In genomic region chr1:111938536-111938935, GRCh38 we compare ENCODE assay signal across 26 cellular contexts. TPM values are rescaled to one million over a fixed set of nuclear protein-coding genes. Genes with fewer than 3 reads are reported as not detected.
DNase-seq lines count a peak whose midpoint lies in the region; ATAC-seq, FAIRE-seq and TF ChIP-seq lines count a peak whose summit lies in the region.
"Had no signal": no experiment of that assay in that cellular context is flagged by ENCODE, and none has a peak within 500 bp of the region (broad histone marks: within the 10 kb centered on the region; RNA-seq: fewer than 3 reads in every experiment).

No MANE protein-coding gene starts in this region.

- H3K4me1 ChIP-seq in H1 (replicated peaks in 1 of 4; ENCODE audit: control insufficient read depth in 3 of 4, insufficient read depth in 4 of 4, low read length in 3 of 4), result peaks cover 0 to 2% (median 0%) of the 10 kb centered on the region in 4 experiments; a peak in 2 of 7 replicates
- H3K4me1 ChIP-seq: A549 had no signal

- H3K4me2 ChIP-seq in H1 (ENCODE audit: insufficient read depth in 1 of 2, low read depth in 2 of 2, low read length in 2 of 2), result no peak overlapping the region
- H3K4me2 ChIP-seq: A549; BLaER1 treated with 17β-estradiol and CSF1 and Interleukin-3, amounts not matched to agents 10 nM and 100 nM had no signal

- H2BK12ac ChIP-seq in H1 (ENCODE audit: low read depth, low read length), result no peak overlapping the region

- no peak overlapping the region for H2BK20ac ChIP-seq in H1 (ENCODE audit: low read length)

- H3K27ac ChIP-seq in H1 (ENCODE audit: low read depth, low read length), result no peak overlapping the region
- H3K27ac ChIP-seq: A549; BLaER1 treated with 17β-estradiol and CSF1 and Interleukin-3, amounts not matched to agents 10 nM and 100 nM had no signal

- no peak overlapping the region for H2BK15ac ChIP-seq in H1 (ENCODE audit: low read length)

- no peaks in the 10 kb centered on the region for H3K79me2 ChIP-seq in H1 (ENCODE audit: control insufficient read depth in 1 of 2, insufficient read depth in 2 of 2, low read length in 2 of 2)

- H3K4me1 Mint-ChIP-seq in activated CD4-positive, alpha-beta T cell treated with anti-CD3 and anti-CD28 coated beads, Interleukin-2, amount 10 ng/mL, durations not matched to agents 24 days and 14 days, result no peaks in the 10 kb centered on the region
- H3K4me1 Mint-ChIP-seq: CD14-positive monocyte; CD8-positive, alpha-beta memory T cell had no signal

- H3K56ac ChIP-seq in H1 (replicated peaks; ENCODE audit: insufficient read length, low read depth, low read length), result no peak overlapping the region

- no peak for TF ChIP-seq CTCF in H1 (IDR thresholded peaks at IDR 0.05; ENCODE audit: control extremely low read depth in 1 of 3, insufficient read depth in 1 of 3, low read depth in 1 of 3, low read length in 3 of 3)

- H3K9me3 ChIP-seq in H1 (ENCODE audit: insufficient read depth in 2 of 2, low read depth in 1 of 2, low read length in 1 of 2), result no peaks in the 10 kb centered on the region
- H3K9me3 ChIP-seq: A549; BE2C; BLaER1 treated with 17β-estradiol and CSF1 and Interleukin-3, amounts not matched to agents 10 nM and 100 nM had no signal

- H3K9me3 Mint-ChIP-seq in activated CD4-positive, alpha-beta T cell treated with anti-CD3 and anti-CD28 coated beads, Interleukin-2, amount 10 ng/mL, durations not matched to agents 24 days and 14 days, result no peaks in the 10 kb centered on the region
- H3K9me3 Mint-ChIP-seq: CD4-positive, alpha-beta T cell had no signal

- no peak overlapping the region for H3K9ac ChIP-seq in H1 (replicated peaks in 1 of 4; ENCODE audit: extremely low read depth in 1 of 4, low read depth in 3 of 4, low read length in 3 of 4)
- H3K9ac ChIP-seq: BLaER1 treated with 17β-estradiol and CSF1 and Interleukin-3, amounts not matched to agents 10 nM and 100 nM had no signal

- H3K4ac ChIP-seq in H1 (replicated peaks; ENCODE audit: insufficient read length, low read depth, low read length), result no peak overlapping the region

- H4K5ac ChIP-seq in H1 (ENCODE audit: insufficient read length, low read depth, low read length), result no peak overlapping the region

- no peak overlapping the region for H3K23ac ChIP-seq in H1 (ENCODE audit: insufficient read length)

- H4K20me1 ChIP-seq in H1 (replicated peaks in 1 of 2; ENCODE audit: control insufficient read depth in 1 of 2, insufficient read depth in 2 of 2, low read length in 2 of 2), result no peaks in the 10 kb centered on the region
- H4K20me1 ChIP-seq: BLaER1 treated with 17β-estradiol and CSF1 and Interleukin-3, amounts not matched to agents 10 nM and 100 nM had no signal

- no peak overlapping the region for H3K4me3 ChIP-seq in H1 (ENCODE audit: extremely low read depth in 1 of 4, insufficient read depth in 2 of 4, low read depth in 3 of 4, low read length in 4 of 4)
- H3K4me3 ChIP-seq: A549; BLaER1 treated with 17β-estradiol and CSF1 and Interleukin-3, amounts not matched to agents 10 nM and 100 nM had no signal

- no peak for TF ChIP-seq RAD21 in H1 (IDR thresholded peaks at IDR 0.05 in 1 of 2, conservative IDR thresholded peaks at IDR 0.05 in 1 of 2; ENCODE audit: low read depth in 2 of 2, low read length in 2 of 2)

- no peaks in the 10 kb centered on the region for H3K23me2 ChIP-seq in H1 (ENCODE audit: low read depth, low read length)

- 91% methylated on average over 3 of the region's 3 CpGs; no CpG with 5 or more reads in 1 of the 2 experiments for WGBS in H1 (ENCODE audit: extremely low coverage in 1 of 2, insufficient coverage in 1 of 2, insufficient read length in 1 of 2, insufficient replicate concordance in 2 of 2, low coverage in 1 of 2, low lambda C conversion rate in 2 of 2, missing lambda C conversion rate in 1 of 2), 2 experiments

- no peak for FAIRE-seq in H1 (lab: Jason Lieb, UNC)
- FAIRE-seq: A549, D721Med, GM12891, GM18507 had no signal

- no peak overlapping the region for H3K27ac Mint-ChIP-seq in activated CD4-positive, alpha-beta T cell treated with anti-CD3 and anti-CD28 coated beads, Interleukin-2, amount 10 ng/mL, durations not matched to agents 24 days and 14 days
- H3K27ac Mint-ChIP-seq: CD14-positive monocyte; CD4-positive, alpha-beta T cell; CD8-positive, alpha-beta memory T cell had no signal

- intact Hi-C loops in cardiac septum (cut with DNase I) (no loop called here), Right ventricle myocardium superior (cut with DNase I) (no loop called here)
- intact Hi-C loops in activated CD4-positive, alpha-beta T cell treated with anti-CD3 and anti-CD28 coated beads, Interleukin-2, amount 10 ng/mL, durations not matched to agents 24 days and 14 days (cut with micrococcal nuclease), result no loop called here

- no peak overlapping the region for H3K4me3 Mint-ChIP-seq in activated CD4-positive, alpha-beta T cell treated with anti-CD3 and anti-CD28 coated beads, Interleukin-2, amount 10 ng/mL, durations not matched to agents 24 days and 14 days
- H3K4me3 Mint-ChIP-seq: CD14-positive monocyte; CD4-positive, alpha-beta T cell; CD8-positive, alpha-beta memory T cell had no signal

- peak; percentile 73 for DNase-seq in cardiac septum (ENCODE audit: low spot score)
- DNase-seq in Right ventricle myocardium superior, result no peak
- DNase-seq in H1 (ENCODE audit: low read depth in 1 of 2, low spot score in 2 of 2), result no peak
- DNase-seq in mesenteric fat pad (ENCODE audit: low spot score), result peak; percentile 62
- no peak for DNase-seq in stimulated activated naive CD4-positive, alpha-beta T cell (lab: John Stamatoyannopoulos, UW)
- no peak for DNase-seq in activated CD4-positive, alpha-beta T cell treated with anti-CD3 and anti-CD28 coated beads, Interleukin-2, amount 10 ng/mL, durations not matched to agents 24 days and 14 days
- DNase-seq in stimulated activated CD4-positive, alpha-beta T cell treated with anti-CD3 and anti-CD28 coated beads, Interleukin-4, amount 100 ng/mL, for 24 hours, result no peak
- DNase-seq: 8988T; ACHN; AML-193; BE2C; CD4-positive, alpha-beta T cell; CD8-positive, alpha-beta memory T cell; DMS 273 treated with DMSO at 0.1 percent for 48 hours; DMS79; EL; GF-D8; GOT3; H7; HCEC 1CT had no signal

- peaks cover 5% of the 10 kb centered on the region for H3K27me3 Mint-ChIP-seq in activated CD4-positive, alpha-beta T cell treated with anti-CD3 and anti-CD28 coated beads, Interleukin-2, amount 10 ng/mL, durations not matched to agents 24 days and 14 days

- no peak overlapping the region for H2AK5ac ChIP-seq in H1 (ENCODE audit: low read depth, low read length)

- POLR2A ChIA-PET in H1 (lab: Charles Lee; ENCODE audit: partially characterized antibody), result no interaction called here

- H2BK5ac ChIP-seq in H1 (ENCODE audit: low read depth, low read length), result no peak overlapping the region

- no peak overlapping the region for H2AFZ ChIP-seq in H1 (ENCODE audit: low read length)

- no peak overlapping the region for H2BK120ac ChIP-seq in H1 (replicated peaks; ENCODE audit: low read depth, low read length)

- H3K27me3 ChIP-seq in H1 (replicated peaks in 1 of 4; ENCODE audit: control insufficient read depth in 3 of 4, extremely low read depth in 1 of 4, insufficient read depth in 3 of 4, low read length in 3 of 4), result no peaks in the 10 kb centered on the region
- H3K27me3 ChIP-seq: BE2C; BLaER1 treated with 17β-estradiol and CSF1 and Interleukin-3, amounts not matched to agents 10 nM and 100 nM had no signal

- no peaks in the 10 kb centered on the region for H3K79me1 ChIP-seq in H1 (ENCODE audit: low read depth, low read length)

- H3K14ac ChIP-seq in H1 (ENCODE audit: insufficient read length), result no peak overlapping the region

- no peaks in the 10 kb centered on the region for H3K36me3 ChIP-seq in H1 (ENCODE audit: control insufficient read depth in 2 of 4, insufficient read depth in 4 of 4, low read length in 3 of 4)
- H3K36me3 ChIP-seq: BE2C; BLaER1 treated with 17β-estradiol and CSF1 and Interleukin-3, amounts not matched to agents 10 nM and 100 nM had no signal

- ATAC-seq in Right ventricle myocardium superior (ENCODE audit: poor library complexity), result no peak
- ATAC-seq: A549 had no signal

- TF ChIP-seq EP300 in H1 (IDR thresholded peaks at IDR 0.05; ENCODE audit: borderline replicate concordance in 1 of 2, low read depth in 2 of 2, low read length in 2 of 2), result no peak

- H4K91ac ChIP-seq in H1 (replicated peaks; ENCODE audit: insufficient read length, low read length), result no peak overlapping the region

- no peak overlapping the region for H4K8ac ChIP-seq in H1 (ENCODE audit: extremely low read depth, insufficient read depth, low read length)

- no peaks in the 10 kb centered on the region for H3K36me3 Mint-ChIP-seq in activated CD4-positive, alpha-beta T cell treated with anti-CD3 and anti-CD28 coated beads, Interleukin-2, amount 10 ng/mL, durations not matched to agents 24 days and 14 days (ENCODE audit: low read depth)
- H3K36me3 Mint-ChIP-seq: CD14-positive monocyte; CD8-positive, alpha-beta memory T cell had no signal

- CTCF ChIA-PET in H1 (lab: Charles Lee; ENCODE audit: partially characterized antibody), result interaction anchor here (0.6 to 1.0 kb wide), 2 partner anchors 17 kb away, joined by 3 read pairs; no protein-coding TSS in a partner anchor

- TF ChIP-seq POLR2A in H1 (IDR thresholded peaks at IDR 0.05; ENCODE audit: control extremely low read depth in 1 of 2, low read depth in 2 of 2, low read length in 2 of 2), result no peak

- no peak overlapping the region for H3K18ac ChIP-seq in H1 (ENCODE audit: extremely low read depth, low read length)

TF ChIP-seq in H1, 55 proteins besides CTCF, POLR2A, EP300 and RAD21 (continues in another document):
- TF ChIP-seq GABPA (IDR thresholded peaks at IDR 0.05; ENCODE audit: borderline replicate concordance, insufficient read depth, low read length) (no peak), CEBPB (IDR thresholded peaks at IDR 0.05; ENCODE audit: low read depth, low read length) (no peak), BACH1 (IDR thresholded peaks at IDR 0.05; ENCODE audit: low read length) (no peak)
- TF ChIP-seq, protein P1, sequence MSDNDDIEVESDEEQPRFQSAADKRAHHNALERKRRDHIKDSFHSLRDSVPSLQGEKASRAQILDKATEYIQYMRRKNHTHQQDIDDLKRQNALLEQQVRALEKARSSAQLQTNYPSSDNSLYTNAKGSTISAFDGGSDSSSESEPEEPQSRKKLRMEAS (IDR thresholded peaks at IDR 0.05), result no peak

RNA-seq across cellular contexts. Expression of gene KCND3, which starts 50.9 kb away (rescaled TPM):
- total RNA-seq in cardiac septum, result 14.2 TPM
- 19.7 TPM for total RNA-seq in Right ventricle myocardium superior
- 0.48 and 0.61 TPM in 2 replicates for total RNA-seq in H1 (2021; fragmentation: NEBNext Ultra II Directional; extraction: Animal tissue kit (Norgen Biotek cat#: 25700))
- 0.14 and 0.22 TPM in 2 replicates for polyA plus RNA-seq in H1 (2011; rRNA removed)
- 0.10 TPM for polyA plus RNA-seq in H1 (2011; cell fraction: cytosol; rRNA removed)
- polyA plus RNA-seq in H1 (2011; cell fraction: nucleus; rRNA removed), result 0.43 TPM
- polyA plus RNA-seq in H1 (2012, experiment 1 of 2), result 0.11 to 0.16 TPM (median 0.14 TPM) in 4 replicates
- not detected for polyA plus RNA-seq in H1 (2012, experiment 2 of 2)
- 0.22 TPM for polyA plus RNA-seq in H1 (2013, experiment 1 of 2)
- polyA plus RNA-seq in H1 (2013, experiment 2 of 2), result 0.20 TPM
- 0.44 and 0.69 TPM in 2 replicates for polyA minus RNA-seq in H1 (2011; rRNA and poly(A)+ RNA removed)
- polyA minus RNA-seq in H1 (2011; cell fraction: cytosol; rRNA and poly(A)+ RNA removed), result 0.15 TPM
- 0.50 TPM for polyA minus RNA-seq in H1 (2011; cell fraction: nucleus; rRNA and poly(A)+ RNA removed)
- total RNA-seq in mesenteric fat pad, result 18.4 TPM
- 0.07 TPM in 1 of 2 replicates, not detected in the other for total RNA-seq in activated CD4-positive, alpha-beta T cell treated with anti-CD3 and anti-CD28 coated beads, Interleukin-2, amount 10 ng/mL, durations not matched to agents 24 days and 14 days
- total RNA-seq: CD8-positive, alpha-beta memory T cell had no signal
- polyA plus RNA-seq: A549; CD14-positive monocyte; CD8-positive, alpha-beta memory T cell had no signal

Comparison
In these comparisons a context has a peak if more than half of its experiments do, and no peak if none do; other contexts are left out.
1. DNase-seq: peak in cardiac septum (single experiment) and mesenteric fat pad (single experiment); none in Right ventricle myocardium superior (single experiment), H1 (0 of 2), stimulated activated naive CD4-positive, alpha-beta T cell (0 of 6), activated CD4-positive, alpha-beta T cell treated with anti-CD3 and anti-CD28 coated beads, Interleukin-2, amount 10 ng/mL, durations not matched to agents 24 days and 14 days (single experiment) and stimulated activated CD4-positive, alpha-beta T cell treated with anti-CD3 and anti-CD28 coated beads, Interleukin-4, amount 100 ng/mL, for 24 hours (single experiment).